Comparison of ENCODE assay signal across 10 cellular contexts in the genomic region with DNA sequence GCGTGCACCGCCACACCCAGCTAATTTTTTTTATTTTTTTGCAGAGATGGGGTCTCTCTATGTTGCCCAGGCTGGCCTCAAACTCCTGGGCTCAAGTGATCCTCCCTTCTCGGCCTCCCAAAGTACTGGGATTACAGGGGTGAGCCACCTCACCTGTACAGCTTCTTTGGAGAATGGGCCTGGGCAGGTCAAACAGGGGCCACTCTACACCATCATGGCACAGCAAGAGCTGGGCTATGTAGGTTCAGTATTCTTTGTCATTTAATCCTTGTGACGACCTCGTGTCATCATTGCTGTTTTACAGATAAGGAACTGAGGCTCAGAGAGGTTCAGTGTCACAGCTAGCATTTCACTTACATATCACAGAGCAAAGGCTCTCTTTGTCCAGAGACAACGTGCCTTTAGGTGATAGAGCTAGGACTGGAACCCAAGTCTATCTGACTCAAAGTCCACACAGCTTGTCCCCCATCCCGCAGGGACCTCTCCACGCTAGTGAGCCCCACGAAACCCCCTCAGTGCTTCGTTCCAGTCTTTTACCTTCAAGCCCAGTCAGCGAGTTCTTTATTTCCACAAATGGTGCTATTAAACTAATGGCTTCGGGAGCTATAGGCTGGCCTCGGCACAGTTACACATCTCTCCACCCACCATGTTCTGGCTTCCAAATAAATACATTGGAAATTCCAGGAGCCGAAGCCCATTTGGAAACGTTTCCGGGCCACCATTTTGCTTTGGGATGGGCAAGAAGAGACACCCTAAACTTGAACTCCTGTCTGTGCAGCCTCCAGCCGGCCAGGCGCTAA. TPM values are rescaled to one million over a fixed set of nuclear protein-coding genes. Genes with fewer than 3 reads are reported as not detected.
DNase-seq lines count a peak whose midpoint lies in the region; ATAC-seq and TF ChIP-seq lines count a peak whose summit lies in the region.
"Had no signal": no experiment of that assay in that cellular context is flagged by ENCODE, and none has a peak within 500 bp of the region (broad histone marks: within the 10 kb centered on the region; RNA-seq: fewer than 3 reads in every experiment).

No MANE protein-coding gene starts in this region.

- H2BK15ac ChIP-seq in mesenchymal stem cell (ENCODE audit: low read depth, poor library complexity, severe bottlenecking) = no peak overlapping the region

- no peaks in the 10 kb centered on the region for H3K27me3 Mint-ChIP-seq in activated naive CD4-positive, alpha-beta T cell treated with anti-CD3 and anti-CD28 coated beads, Interleukin-2, amount 50 U/mL, for 24 hours
- H3K27me3 Mint-ChIP-seq in activated CD8-positive, alpha-beta T cell treated with anti-CD3 and anti-CD28 coated beads for 36 hours = no peaks in the 10 kb centered on the region

- H3K14ac ChIP-seq in mesenchymal stem cell (ENCODE audit: low read length in 2 of 2) = no peak overlapping the region

- no peaks in the 10 kb centered on the region for H3K9me3 Mint-ChIP-seq in activated naive CD4-positive, alpha-beta T cell treated with anti-CD3 and anti-CD28 coated beads, Interleukin-2, amount 50 U/mL, for 24 hours
- H3K9me3 Mint-ChIP-seq in activated CD8-positive, alpha-beta T cell treated with anti-CD3 and anti-CD28 coated beads for 36 hours = peaks cover 2% of the 10 kb centered on the region
- H3K9me3 Mint-ChIP-seq: type B pancreatic cell had no signal

- no peak for DNase-seq in activated naive CD4-positive, alpha-beta T cell treated with Interleukin-2 at 50 U/mL for 16 hours
- no peak for DNase-seq in activated CD8-positive, alpha-beta T cell treated with anti-CD3 and anti-CD28 coated beads for 36 hours
- no peak for DNase-seq in mesenchymal stem cell
- no peak for DNase-seq in upper lobe of right lung
- no peak for DNase-seq in NCI-H526 (lab: John Stamatoyannopoulos, UW)
- DNase-seq in ureter (ENCODE audit: low spot score) = no peak
- DNase-seq: NCI-H774 had no signal

- H3K27me3 ChIP-seq in mesenchymal stem cell (ENCODE audit: control insufficient read depth in 1 of 2, insufficient read depth in 1 of 2, low read length in 2 of 2) (no peaks in the 10 kb centered on the region), upper lobe of right lung (no peaks in the 10 kb centered on the region)

- no peak overlapping the region for H3K27ac Mint-ChIP-seq in activated naive CD4-positive, alpha-beta T cell treated with anti-CD3 and anti-CD28 coated beads, Interleukin-2, amount 50 U/mL, for 24 hours
- H3K27ac Mint-ChIP-seq in activated CD8-positive, alpha-beta T cell treated with anti-CD3 and anti-CD28 coated beads for 36 hours = peak overlapping the region; percentile 97

- no peaks in the 10 kb centered on the region for H3K79me1 ChIP-seq in mesenchymal stem cell (replicated peaks; ENCODE audit: low read length, poor library complexity, severe bottlenecking)

- CTCF ChIA-PET in activated CD8-positive, alpha-beta T cell treated with anti-CD3 and anti-CD28 coated beads for 36 hours (lab: Charles Lee) = interaction anchor here (0.8 to 1.8 kb wide), 6 partner anchors 9 to 364 kb away, joined by 3 to 6 read pairs (median 4); no protein-coding TSS in a partner anchor

- no peak overlapping the region for H3K4me3 ChIP-seq in mesenchymal stem cell (ENCODE audit: insufficient read depth in 1 of 2, low read depth in 1 of 2, low read length in 2 of 2)
- H3K4me3 ChIP-seq in upper lobe of right lung = no peak overlapping the region

- H3K4me2 ChIP-seq in mesenchymal stem cell (ENCODE audit: low read length, poor library complexity, severe bottlenecking) = no peak overlapping the region

- POLR2A ChIA-PET in activated CD8-positive, alpha-beta T cell treated with anti-CD3 and anti-CD28 coated beads for 36 hours (lab: Charles Lee) = interaction anchor here (0.6 to 2.1 kb wide), 5 partner anchors 8 to 1578 kb away, joined by 3 to 10 read pairs (median 3); no protein-coding TSS in a partner anchor

- no peak for ATAC-seq in activated CD8-positive, alpha-beta T cell treated with anti-CD3 and anti-CD28 coated beads for 36 hours
- ATAC-seq in upper lobe of right lung = no peak
- no peak for ATAC-seq in GM19035 (IDR thresholded peaks at IDR 0.05; ENCODE audit: unreplicated experiment)

- peak overlapping the region; percentile 23 for H3K4me3 Mint-ChIP-seq in activated naive CD4-positive, alpha-beta T cell treated with anti-CD3 and anti-CD28 coated beads, Interleukin-2, amount 50 U/mL, for 24 hours
- H3K4me3 Mint-ChIP-seq in activated CD8-positive, alpha-beta T cell treated with anti-CD3 and anti-CD28 coated beads for 36 hours = peak overlapping the region; percentile 67

- no peak overlapping the region for H3K9ac ChIP-seq in mesenchymal stem cell (ENCODE audit: low read length)

- no peak overlapping the region for H2AFZ ChIP-seq in mesenchymal stem cell (ENCODE audit: low read depth, low read length)

- H2BK5ac ChIP-seq in mesenchymal stem cell (ENCODE audit: low read depth, low read length, poor library complexity, severe bottlenecking) = no peak overlapping the region

- H4K8ac ChIP-seq in mesenchymal stem cell (ENCODE audit: low read length) = peak overlapping the region; percentile 73

- peak overlapping the region; percentile 31 to 64 for H3K18ac ChIP-seq in mesenchymal stem cell (ENCODE audit: low read depth in 1 of 2, low read length in 2 of 2)

- peak overlapping the region; percentile 72 to 73 for H2BK12ac ChIP-seq in mesenchymal stem cell (ENCODE audit: low read length in 2 of 2)

- no peak overlapping the region for H2BK120ac ChIP-seq in mesenchymal stem cell (ENCODE audit: low read depth, low read length)

- H3K27ac ChIP-seq in mesenchymal stem cell (ENCODE audit: low read length, poor library complexity, severe bottlenecking) (no peak overlapping the region), upper lobe of right lung (peak overlapping the region; percentile 63)

- H3K9me3 ChIP-seq in mesenchymal stem cell (ENCODE audit: control insufficient read depth, low read length) (peaks cover 5% of the 10 kb centered on the region), upper lobe of right lung (no peaks in the 10 kb centered on the region)

- intact Hi-C loops in activated CD8-positive, alpha-beta T cell treated with anti-CD3 and anti-CD28 coated beads for 36 hours (cut with micrococcal nuclease) = no loop called here
- intact Hi-C loops in upper lobe of right lung (cut with DNase I) = no loop called here

- H3K36me3 ChIP-seq in mesenchymal stem cell (ENCODE audit: control insufficient read depth in 1 of 2, insufficient read depth in 2 of 2, low read depth in 1 of 2, low read length in 2 of 2) (no peaks in the 10 kb centered on the region), upper lobe of right lung (no peaks in the 10 kb centered on the region)

- peaks cover 48% of the 10 kb centered on the region for H3K4me1 Mint-ChIP-seq in activated naive CD4-positive, alpha-beta T cell treated with anti-CD3 and anti-CD28 coated beads, Interleukin-2, amount 50 U/mL, for 24 hours
- H3K4me1 Mint-ChIP-seq in activated CD8-positive, alpha-beta T cell treated with anti-CD3 and anti-CD28 coated beads for 36 hours (ENCODE audit: low read depth) = peaks cover 33% of the 10 kb centered on the region

- no peak overlapping the region for H4K91ac ChIP-seq in mesenchymal stem cell (ENCODE audit: low read length)

- peak overlapping the region; percentile 29 for H2AK5ac ChIP-seq in mesenchymal stem cell (ENCODE audit: low read length, severe bottlenecking)

- WGBS in mesenchymal stem cell = 93% methylated on average over 18 of the region's 18 CpGs

- no peak overlapping the region for H3K23ac ChIP-seq in mesenchymal stem cell (ENCODE audit: low read length in 2 of 2)

- H3K36me3 Mint-ChIP-seq in activated naive CD4-positive, alpha-beta T cell treated with anti-CD3 and anti-CD28 coated beads, Interleukin-2, amount 50 U/mL, for 24 hours = no peaks in the 10 kb centered on the region
- H3K36me3 Mint-ChIP-seq in activated CD8-positive, alpha-beta T cell treated with anti-CD3 and anti-CD28 coated beads for 36 hours (ENCODE audit: low read depth) = peaks cover 2% of the 10 kb centered on the region

- peak overlapping the region in 1 of 2 experiments; percentile 41 for H3K4ac ChIP-seq in mesenchymal stem cell (ENCODE audit: low read depth in 1 of 2, low read length in 2 of 2)

- TF ChIP-seq CTCF in activated CD8-positive, alpha-beta T cell treated with anti-CD3 and anti-CD28 coated beads for 36 hours (IDR thresholded peaks at IDR 0.05) = no peak
- TF ChIP-seq CTCF in upper lobe of right lung (IDR thresholded peaks at IDR 0.05) = no peak

- H3K4me1 ChIP-seq in mesenchymal stem cell (ENCODE audit: control insufficient read depth, insufficient read depth, low read depth, low read length) (peaks cover 11% of the 10 kb centered on the region), upper lobe of right lung (peaks cover 10% of the 10 kb centered on the region)

RNA-seq across cellular contexts. Expression of a gene that starts 0.7 kb away (rescaled TPM):
- 1 to 10 TPM; 1.9 to 3.1 TPM for total RNA-seq in activated CD8-positive, alpha-beta T cell treated with anti-CD3 and anti-CD28 coated beads for 36 hours
- polyA plus RNA-seq in mesenchymal stem cell (2013, experiment 1 of 2) = 0.32 TPM
- polyA plus RNA-seq in mesenchymal stem cell (2013, experiment 2 of 2) = 0.60 TPM
- total RNA-seq in upper lobe of right lung = not detected
- total RNA-seq in ureter = not detected
